Comparison of ENCODE assay signal across 8 cellular contexts in the genomic region with DNA sequence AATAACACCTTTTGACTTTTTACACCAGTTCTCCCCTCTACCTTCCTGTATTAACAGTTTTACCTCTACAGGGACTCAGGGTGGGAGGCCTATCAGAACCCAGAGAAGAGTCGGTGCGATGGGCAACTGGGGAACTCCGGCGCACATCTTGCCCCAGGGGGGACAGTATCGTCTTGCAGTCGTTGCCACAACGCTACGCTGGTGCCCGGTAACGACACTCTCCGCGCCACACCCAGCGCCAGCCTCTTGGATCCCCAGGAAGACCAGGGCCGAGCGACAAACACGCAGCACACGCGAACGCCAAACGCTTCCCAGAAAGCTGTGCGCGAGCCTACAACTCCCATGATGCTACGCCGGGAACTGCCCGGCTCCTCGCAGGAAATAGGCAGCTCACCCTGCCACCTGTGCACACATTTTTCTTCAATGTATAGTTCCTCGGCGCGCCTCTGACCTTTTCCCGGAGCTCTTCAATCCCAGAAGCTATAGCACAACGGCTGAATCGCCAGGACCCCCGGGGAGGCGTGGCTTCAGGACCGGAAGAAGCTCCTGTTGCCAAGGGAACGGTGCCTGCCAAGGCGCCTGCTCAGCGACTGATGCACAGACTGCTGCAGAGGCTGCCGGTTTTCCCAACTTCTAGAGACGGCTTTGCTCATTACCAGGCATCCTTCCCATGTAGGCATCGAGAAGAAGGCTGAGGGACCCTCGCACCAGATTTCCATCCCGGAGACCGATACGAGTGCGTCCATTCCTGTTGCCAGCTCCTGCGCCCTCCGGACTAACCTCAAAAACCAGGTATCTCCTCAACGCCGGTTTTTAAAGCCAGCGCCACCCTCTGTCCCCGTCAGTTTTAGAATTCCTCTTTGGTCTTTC. TPM values are rescaled to one million over a fixed set of nuclear protein-coding genes. Genes with fewer than 3 reads are reported as not detected.
A peak's percentile ranks its signal among the peaks of the same experiment; 100 is the strongest.
DNase-seq lines count a peak whose midpoint lies in the region; ATAC-seq, FAIRE-seq and TF ChIP-seq lines count a peak whose summit lies in the region.

A gene with protein sequence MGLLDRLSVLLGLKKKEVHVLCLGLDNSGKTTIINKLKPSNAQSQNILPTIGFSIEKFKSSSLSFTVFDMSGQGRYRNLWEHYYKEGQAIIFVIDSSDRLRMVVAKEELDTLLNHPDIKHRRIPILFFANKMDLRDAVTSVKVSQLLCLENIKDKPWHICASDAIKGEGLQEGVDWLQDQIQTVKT (plus strand): TSS at position 573 of the 870 bp plus-strand sequence. CDS start 3,350 bp downstream, outside the sequence.

- peaks cover 2% of the 10 kb centered on the region for H3K27me3 Mint-ChIP-seq in T-helper 1 cell treated with Interleukin-12 subunit alpha and Interleukin-12 subunit beta and Interleukin-4 antibody, amounts not matched to agents 30 μg/mL and 1 μg/mL, for 36 hours (ENCODE audit: low read depth)

- peak; percentile 91 for FAIRE-seq in urothelium cell line (lab: Jason Lieb, UNC)

- ATAC-seq in GM18498 (IDR thresholded peaks at IDR 0.05; ENCODE audit: unreplicated experiment) = peak; percentile 97
- ATAC-seq in HG02884 (IDR thresholded peaks at IDR 0.05; ENCODE audit: unreplicated experiment) = peak; percentile 94
- ATAC-seq in right cardiac atrium = peak; percentile 99
- peak; percentile 95 to 99 (median 98) for ATAC-seq in psoas muscle

- peak within 1 kb of the TSS; percentile 71 for H3K4me3 ChIP-seq in right cardiac atrium (ENCODE audit: low read length)
- H3K4me3 ChIP-seq in psoas muscle = peak within 1 kb of the TSS; percentile 89

- intact Hi-C loops in right cardiac atrium (cut with DNase I) = no loop called here
- intact Hi-C loops in psoas muscle (cut with DNase I) = no loop called here

- H3K27ac ChIP-seq in angular gyrus (ENCODE audit: low read depth, low read length) = peak within 1 kb of the TSS; percentile 86
- H3K27ac ChIP-seq in right cardiac atrium (ENCODE audit: low read length) = peak within 1 kb of the TSS; percentile 8
- H3K27ac ChIP-seq in psoas muscle = peak within 1 kb of the TSS; percentile 81

- no peaks in the 10 kb centered on the region for H3K27me3 ChIP-seq in right cardiac atrium (ENCODE audit: control insufficient read depth, insufficient read depth)
- H3K27me3 ChIP-seq in psoas muscle (ENCODE audit: insufficient read depth in 3 of 3, low read length in 2 of 3) = no peaks in the 10 kb centered on the region

- WGBS in right cardiac atrium = under 1% methylated on average over 52 of the region's 52 CpGs
- 0 to 1% (median 0%) methylated on average over 49 to 52 of the region's 52 CpGs for WGBS in psoas muscle, 3 donors

- H3K36me3 Mint-ChIP-seq in T-helper 1 cell treated with Interleukin-12 subunit alpha and Interleukin-12 subunit beta and Interleukin-4 antibody, amounts not matched to agents 30 μg/mL and 1 μg/mL, for 36 hours (ENCODE audit: low read depth) = peaks cover 1% of the 10 kb centered on the region

- no peak for TF ChIP-seq CTCF in psoas muscle (IDR thresholded peaks at IDR 0.05)

- H3K4me1 ChIP-seq in right cardiac atrium (ENCODE audit: control insufficient read depth, insufficient read depth, low read length) (no peaks in the 10 kb centered on the region), psoas muscle (peaks cover 5% of the 10 kb centered on the region)

- peaks cover 0 to 12% of the 10 kb centered on the region in 2 donors for H3K36me3 ChIP-seq in psoas muscle (ENCODE audit: insufficient read depth in 1 of 2, low read depth in 1 of 2)

- peak within 1 kb of the TSS; percentile 98 for H3K4me3 Mint-ChIP-seq in T-helper 1 cell treated with Interleukin-12 subunit alpha and Interleukin-12 subunit beta and Interleukin-4 antibody, amounts not matched to agents 30 μg/mL and 1 μg/mL, for 36 hours

- peaks cover 19% of the 10 kb centered on the region for H3K4me1 Mint-ChIP-seq in T-helper 1 cell treated with Interleukin-12 subunit alpha and Interleukin-12 subunit beta and Interleukin-4 antibody, amounts not matched to agents 30 μg/mL and 1 μg/mL, for 36 hours (ENCODE audit: low read depth)

- DNase-seq in NCI-H146 (lab: John Stamatoyannopoulos, UW) (peak; percentile 98), right cardiac atrium (peak; percentile 87 to 94 (median 92)), psoas muscle (peak; percentile 82 to 90), urothelium cell line (ENCODE audit: low spot score) (peak; percentile 91)

- H3K9me3 ChIP-seq in right cardiac atrium (ENCODE audit: control insufficient read depth, low read length) (no peaks in the 10 kb centered on the region), psoas muscle (no peaks in the 10 kb centered on the region)

- peak within 1 kb of the TSS; percentile 93 for H3K27ac Mint-ChIP-seq in T-helper 1 cell treated with Interleukin-12 subunit alpha and Interleukin-12 subunit beta and Interleukin-4 antibody, amounts not matched to agents 30 μg/mL and 1 μg/mL, for 36 hours

- H3K9me3 Mint-ChIP-seq in T-helper 1 cell treated with Interleukin-12 subunit alpha and Interleukin-12 subunit beta and Interleukin-4 antibody, amounts not matched to agents 30 μg/mL and 1 μg/mL, for 36 hours = no peaks in the 10 kb centered on the region

RNA-seq across cellular contexts. Expression of the gene that starts here (rescaled TPM):
- 1 to 10 TPM; 4.4 to 5.7 (median 5.3) TPM for total RNA-seq in right cardiac atrium
- 1.8 TPM for polyA plus RNA-seq in right cardiac atrium
- 1 to 10 TPM; 1.3 to 2.5 (median 1.7) TPM for total RNA-seq in psoas muscle
- polyA plus RNA-seq in psoas muscle = 1 to 10 TPM; 1.1 to 6.2 (median 1.8) TPM

Comparison
In these comparisons a context has a peak if more than half of its experiments do, and no peak if none do; other contexts are left out.
1. Peak in every context shown above with its lines: DNase-seq, ATAC-seq, H3K4me3 ChIP-seq and H3K27ac ChIP-seq.
2. H3K27ac ChIP-seq: peak in every context shown above with its lines; median percentile 86 in angular gyrus; 81 in psoas muscle; 8 in right cardiac atrium.